In genomic region chr3:184171562-184171961, GRCh38 we compare ENCODE assay signal across 17 cellular contexts. TPM values are rescaled to one million over a fixed set of nuclear protein-coding genes. Genes with fewer than 3 reads are reported as not detected.
A peak's percentile ranks its signal among the peaks of the same experiment; 100 is the strongest.
DNase-seq lines count a peak whose midpoint lies in the region; ATAC-seq and TF ChIP-seq lines count a peak whose summit lies in the region.
"Had no signal": no experiment of that assay in that cellular context is flagged by ENCODE, and none has a peak within 500 bp of the region (broad histone marks: within the 10 kb centered on the region; RNA-seq: fewer than 3 reads in every experiment).

No MANE protein-coding gene starts in this region.

- H3K27me3 Mint-ChIP-seq in chondrocyte (ENCODE audit: low read depth): no peaks in the 10 kb centered on the region
- peaks cover 4% of the 10 kb centered on the region for H3K27me3 Mint-ChIP-seq in nephron progenitor cell (ENCODE audit: low read depth, poor library complexity)
- H3K27me3 Mint-ChIP-seq: progenitor cell of endocrine pancreas had no signal

- peaks cover 67% of the 10 kb centered on the region for H3K4me1 Mint-ChIP-seq in chondrocyte (ENCODE audit: low read depth)
- H3K4me1 Mint-ChIP-seq in nephron progenitor cell: peaks cover 28% of the 10 kb centered on the region

- H3K9me3 Mint-ChIP-seq in chondrocyte (ENCODE audit: low read depth): no peaks in the 10 kb centered on the region
- H3K9me3 Mint-ChIP-seq in nephron progenitor cell: no peaks in the 10 kb centered on the region
- H3K9me3 Mint-ChIP-seq: CD14-positive monocyte; T-helper 1 cell treated with Interleukin-12 subunit alpha and Interleukin-12 subunit beta and Interleukin-4 antibody, amounts not matched to agents 30 μg/mL and 1 μg/mL, for 36 hours had no signal

- no peak for TF ChIP-seq CTCF in chondrocyte (IDR thresholded peaks at IDR 0.05)
- TF ChIP-seq CTCF in nephron progenitor cell (IDR thresholded peaks at IDR 0.05): no peak

- DNase-seq in EL (peak; percentile 89), chondrocyte (ENCODE audit: low spot score) (peak; percentile 64), nephron progenitor cell (no peak), DMS 273 treated with DMSO at 0.1 percent for 48 hours (lab: John Stamatoyannopoulos, UW) (no peak), NOMO-1 (lab: John Stamatoyannopoulos, UW; ENCODE audit: unreplicated experiment in 2 of 2) (no peak), NCI-H2171 (lab: John Stamatoyannopoulos, UW) (no peak)
- DNase-seq: effector CD8-positive, alpha-beta T cell; stimulated activated CD4-positive, alpha-beta T cell treated with anti-CD3 and anti-CD28 coated beads, Interleukin-2, amount 100 ng/mL, for 48 hours; stomach had no signal

- H3K36me3 Mint-ChIP-seq in chondrocyte (ENCODE audit: low read depth) (peaks cover 24% of the 10 kb centered on the region), nephron progenitor cell (ENCODE audit: low read depth) (peaks cover 38% of the 10 kb centered on the region)

- TF ChIP-seq RAD21 in Ishikawa (IDR thresholded peaks at IDR 0.05; ENCODE audit: low read depth): no peak

- H3K4me3 Mint-ChIP-seq in chondrocyte (ENCODE audit: unreplicated experiment) (peak overlapping the region; percentile 49), nephron progenitor cell (no peak overlapping the region)
- H3K4me3 Mint-ChIP-seq: CD14-positive monocyte; T-helper 1 cell treated with Interleukin-12 subunit alpha and Interleukin-12 subunit beta and Interleukin-4 antibody, amounts not matched to agents 30 μg/mL and 1 μg/mL, for 36 hours had no signal

- no peak for TF ChIP-seq EP300 in Ishikawa (IDR thresholded peaks at IDR 0.05; ENCODE audit: borderline replicate concordance)

- no peak for ATAC-seq in GM21526 (IDR thresholded peaks at IDR 0.05; ENCODE audit: low FRiP score, unreplicated experiment)
- ATAC-seq: HCT116 had no signal

- H3K27ac Mint-ChIP-seq in chondrocyte (ENCODE audit: unreplicated experiment): peak overlapping the region; percentile 87
- peak overlapping the region; percentile 92 for H3K27ac Mint-ChIP-seq in nephron progenitor cell
- H3K27ac Mint-ChIP-seq: CD14-positive monocyte; progenitor cell of endocrine pancreas; T-helper 1 cell treated with Interleukin-12 subunit alpha and Interleukin-12 subunit beta and Interleukin-4 antibody, amounts not matched to agents 30 μg/mL and 1 μg/mL, for 36 hours had no signal

TF ChIP-seq in Ishikawa, 13 proteins besides CTCF, POLR2A, EP300 and RAD21:
- TF ChIP-seq CREB1 (IDR thresholded peaks at IDR 0.05; ENCODE audit: low read depth) (no peak), NFIC (IDR thresholded peaks at IDR 0.05) (no peak), FOXM1 (IDR thresholded peaks at IDR 0.05; ENCODE audit: borderline replicate concordance, low read depth) (no peak), YY1 (IDR thresholded peaks at IDR 0.05; ENCODE audit: low read depth) (no peak), TEAD4 (IDR thresholded peaks at IDR 0.05) (no peak), CEBPB (IDR thresholded peaks at IDR 0.05) (no peak), TAF1 (IDR thresholded peaks at IDR 0.05; ENCODE audit: low read depth) (no peak), ZBTB7A (IDR thresholded peaks at IDR 0.05; ENCODE audit: low read depth) (peak; percentile 56; the same call in 1 of the 2 replicates), EGR1 (IDR thresholded peaks at IDR 0.05) (no peak), TCF12 (IDR thresholded peaks at IDR 0.05; ENCODE audit: low read depth) (no peak)
- TF ChIP-seq, protein P1, sequence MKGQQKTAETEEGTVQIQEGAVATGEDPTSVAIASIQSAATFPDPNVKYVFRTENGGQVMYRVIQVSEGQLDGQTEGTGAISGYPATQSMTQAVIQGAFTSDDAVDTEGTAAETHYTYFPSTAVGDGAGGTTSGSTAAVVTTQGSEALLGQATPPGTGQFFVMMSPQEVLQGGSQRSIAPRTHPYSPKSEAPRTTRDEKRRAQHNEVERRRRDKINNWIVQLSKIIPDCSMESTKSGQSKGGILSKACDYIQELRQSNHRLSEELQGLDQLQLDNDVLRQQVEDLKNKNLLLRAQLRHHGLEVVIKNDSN (IDR thresholded peaks at IDR 0.05): peak; percentile 60
- TF ChIP-seq, protein P2, sequence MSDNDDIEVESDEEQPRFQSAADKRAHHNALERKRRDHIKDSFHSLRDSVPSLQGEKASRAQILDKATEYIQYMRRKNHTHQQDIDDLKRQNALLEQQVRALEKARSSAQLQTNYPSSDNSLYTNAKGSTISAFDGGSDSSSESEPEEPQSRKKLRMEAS (IDR thresholded peaks at IDR 0.05): peak; percentile 57
- TF ChIP-seq, protein P3, sequence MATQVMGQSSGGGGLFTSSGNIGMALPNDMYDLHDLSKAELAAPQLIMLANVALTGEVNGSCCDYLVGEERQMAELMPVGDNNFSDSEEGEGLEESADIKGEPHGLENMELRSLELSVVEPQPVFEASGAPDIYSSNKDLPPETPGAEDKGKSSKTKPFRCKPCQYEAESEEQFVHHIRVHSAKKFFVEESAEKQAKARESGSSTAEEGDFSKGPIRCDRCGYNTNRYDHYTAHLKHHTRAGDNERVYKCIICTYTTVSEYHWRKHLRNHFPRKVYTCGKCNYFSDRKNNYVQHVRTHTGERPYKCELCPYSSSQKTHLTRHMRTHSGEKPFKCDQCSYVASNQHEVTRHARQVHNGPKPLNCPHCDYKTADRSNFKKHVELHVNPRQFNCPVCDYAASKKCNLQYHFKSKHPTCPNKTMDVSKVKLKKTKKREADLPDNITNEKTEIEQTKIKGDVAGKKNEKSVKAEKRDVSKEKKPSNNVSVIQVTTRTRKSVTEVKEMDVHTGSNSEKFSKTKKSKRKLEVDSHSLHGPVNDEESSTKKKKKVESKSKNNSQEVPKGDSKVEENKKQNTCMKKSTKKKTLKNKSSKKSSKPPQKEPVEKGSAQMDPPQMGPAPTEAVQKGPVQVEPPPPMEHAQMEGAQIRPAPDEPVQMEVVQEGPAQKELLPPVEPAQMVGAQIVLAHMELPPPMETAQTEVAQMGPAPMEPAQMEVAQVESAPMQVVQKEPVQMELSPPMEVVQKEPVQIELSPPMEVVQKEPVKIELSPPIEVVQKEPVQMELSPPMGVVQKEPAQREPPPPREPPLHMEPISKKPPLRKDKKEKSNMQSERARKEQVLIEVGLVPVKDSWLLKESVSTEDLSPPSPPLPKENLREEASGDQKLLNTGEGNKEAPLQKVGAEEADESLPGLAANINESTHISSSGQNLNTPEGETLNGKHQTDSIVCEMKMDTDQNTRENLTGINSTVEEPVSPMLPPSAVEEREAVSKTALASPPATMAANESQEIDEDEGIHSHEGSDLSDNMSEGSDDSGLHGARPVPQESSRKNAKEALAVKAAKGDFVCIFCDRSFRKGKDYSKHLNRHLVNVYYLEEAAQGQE (IDR thresholded peaks at IDR 0.05; ENCODE audit: low read depth): no peak

RNA-seq across cellular contexts. Expression of gene AP2M1, which starts 3.1 kb away (rescaled TPM):
- 455 to 492 TPM (median 488 TPM) in 3 replicates for total RNA-seq in chondrocyte

RNA-seq across cellular contexts. Expression of gene ABCF3, which starts 14.4 kb away (rescaled TPM):
- 52.8 to 68.9 TPM (median 53.8 TPM) in 3 replicates for total RNA-seq in chondrocyte

RNA-seq across cellular contexts. Expression of gene DVL3, which starts 16.4 kb away (rescaled TPM):
- total RNA-seq in chondrocyte: 88.1 to 113 TPM (median 102 TPM) in 3 replicates

RNA-seq across cellular contexts. Expression of gene EIF2B5, which starts 36.4 kb away (rescaled TPM):
- 24.0 to 31.8 TPM (median 26.1 TPM) in 3 replicates for total RNA-seq in chondrocyte

RNA-seq across cellular contexts. Expression of gene VWA5B2, which starts 57.8 kb away (rescaled TPM):
- 0.25 TPM in 1 of 3 replicates, not detected in the others for total RNA-seq in chondrocyte
- total RNA-seq: LHCN-M2, mesenteric fat pad had no signal

Comparison
In these comparisons a context has a peak if more than half of its experiments do, and no peak if none do; other contexts are left out.
1. DNase-seq: peak in EL (single experiment) and chondrocyte (single experiment); none in nephron progenitor cell (single experiment), DMS 273 treated with DMSO at 0.1 percent for 48 hours (single experiment), NOMO-1 (0 of 2) and NCI-H2171 (single experiment).